ENCODE assay signal across 1 cellular context in the genomic region with DNA sequence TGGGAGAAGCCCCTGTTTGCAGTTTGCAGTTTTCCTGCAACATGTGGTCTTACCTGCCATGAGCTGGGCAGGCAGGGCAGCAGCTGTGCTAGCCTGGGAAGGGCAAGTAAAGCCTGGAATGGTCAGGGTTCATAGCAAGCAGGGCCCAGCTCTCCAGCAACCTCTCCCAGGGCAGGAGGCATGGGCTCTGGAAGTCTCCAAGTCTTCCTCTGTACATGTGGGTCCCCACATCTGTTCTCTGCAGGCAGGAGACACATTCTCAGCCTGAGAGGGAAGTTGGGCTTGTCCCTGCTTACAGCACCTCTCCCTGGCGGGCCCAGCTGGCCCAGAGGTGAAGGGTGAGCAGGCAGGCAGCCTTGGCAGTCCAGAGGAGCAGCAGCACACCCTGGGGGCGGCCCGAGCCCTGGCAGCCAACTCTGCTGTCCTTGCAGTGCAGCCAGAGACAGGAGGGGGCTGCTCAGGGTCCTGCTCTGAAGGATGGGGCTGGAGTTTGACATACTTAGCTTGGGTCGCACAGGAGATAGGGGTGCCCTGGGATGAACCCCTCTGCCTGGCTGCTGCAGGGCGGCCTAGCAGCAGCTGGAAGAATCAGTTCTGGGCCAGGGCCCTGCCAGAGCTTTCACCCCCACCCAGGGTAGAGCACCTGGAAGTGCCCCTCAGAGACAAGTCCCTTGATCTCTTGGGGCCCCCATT.
TF ChIP-seq lines count a peak whose summit lies in the region.

No MANE protein-coding gene starts in this region.

TF ChIP-seq in K562, 482 proteins besides CTCF, POLR2A, EP300 and RAD21 (continued from another document and continues in another):
- TF ChIP-seq RBM39 (optimal IDR thresholded peaks at IDR 0.05; ENCODE audit: low read depth, low read length) (no peak), SMAD4 (CRISPR knock-in tag; conservative IDR thresholded peaks at IDR 0.05) (peak; percentile 89), ZNF431 (CRISPR knock-in tag; IDR thresholded peaks at IDR 0.05) (0 out of 2 replicates have a peak, but pooled peaks have one; percentile 41), NEUROD1 (IDR thresholded peaks at IDR 0.05; ENCODE audit: borderline replicate concordance, low read depth, low read length, partially characterized antibody) (no peak), JUN (IDR thresholded peaks at IDR 0.05; ENCODE audit: borderline replicate concordance, low read depth, low read length) (peak; percentile 50; the same call in 1 of the 2 replicates), JUN (CRISPR knock-in tag; IDR thresholded peaks at IDR 0.05; ENCODE audit: borderline replicate concordance) (no peak), NELFE (IDR thresholded peaks at IDR 0.05; ENCODE audit: insufficient read depth, insufficient read length) (no peak), SIRT6 (IDR thresholded peaks at IDR 0.05; ENCODE audit: low read depth, low read length) (no peak), MYC (IDR thresholded peaks at IDR 0.05; ENCODE audit: low read depth, low read length) (peak; percentile 68), MYC (CRISPR knock-in tag; IDR thresholded peaks at IDR 0.05; ENCODE audit: borderline replicate concordance, low read depth) (no peak), TAF1 (IDR thresholded peaks at IDR 0.05; ENCODE audit: control insufficient read depth, extremely low read depth, insufficient read depth, low read length, severe bottlenecking) (no peak), PURB (CRISPR knock-in tag; IDR thresholded peaks at IDR 0.05; ENCODE audit: low read depth) (no peak), ZNF24 (IDR thresholded peaks at IDR 0.05) (no peak), ZNF134 (CRISPR knock-in tag; conservative IDR thresholded peaks at IDR 0.05) (no peak), MTA3 (IDR thresholded peaks at IDR 0.05; ENCODE audit: borderline replicate concordance) (peak; percentile 69; the same call in 1 of the 2 replicates), TEAD4 (IDR thresholded peaks at IDR 0.05; ENCODE audit: low read length) (no peak), TEAD4 (CRISPR knock-in tag; IDR thresholded peaks at IDR 0.05; ENCODE audit: borderline replicate concordance) (no peak), RHOXF2B (CRISPR knock-in tag; conservative IDR thresholded peaks at IDR 0.05) (peak; percentile 19; the same call in 1 of the 2 replicates), MED1 (CRISPR knock-in tag; IDR thresholded peaks at IDR 0.05; ENCODE audit: borderline replicate concordance) (no peak), CXXC5 (CRISPR knock-in tag; IDR thresholded peaks at IDR 0.05) (peak; percentile 66; the same call in 1 of the 2 replicates), SMAD3 (CRISPR knock-in tag; conservative IDR thresholded peaks at IDR 0.05) (0 out of 2 replicates have a peak, but pooled peaks have one; percentile 26), KDM4B (IDR thresholded peaks at IDR 0.05; ENCODE audit: borderline replicate concordance in 2 of 2, low read depth in 1 of 2) (peak in 1 of 2 experiments; percentile 80; a peak in 1 of 4 replicates), MAFG (tag; conservative IDR thresholded peaks at IDR 0.05) (no peak), PTBP1 (IDR thresholded peaks at IDR 0.05; ENCODE audit: low read depth, low read length) (no peak), ZNF282 (CRISPR knock-in tag; IDR thresholded peaks at IDR 0.05) (no peak), BRD4 (IDR thresholded peaks at IDR 0.05) (0 out of 2 replicates have a peak, but pooled peaks have one; percentile 72), GABPB1 (CRISPR knock-in tag; IDR thresholded peaks at IDR 0.05) (0 out of 2 replicates have a peak, but pooled peaks have one; percentile 24), NCOA2 (IDR thresholded peaks at IDR 0.05; ENCODE audit: partially characterized antibody in 2 of 2) (no peak), MTF1 (CRISPR knock-in tag; IDR thresholded peaks at IDR 0.05; ENCODE audit: borderline replicate concordance) (no peak), RBM17 (IDR thresholded peaks at IDR 0.05; ENCODE audit: borderline replicate concordance, low read depth, low read length) (no peak)
- TF ChIP-seq, protein P1, sequence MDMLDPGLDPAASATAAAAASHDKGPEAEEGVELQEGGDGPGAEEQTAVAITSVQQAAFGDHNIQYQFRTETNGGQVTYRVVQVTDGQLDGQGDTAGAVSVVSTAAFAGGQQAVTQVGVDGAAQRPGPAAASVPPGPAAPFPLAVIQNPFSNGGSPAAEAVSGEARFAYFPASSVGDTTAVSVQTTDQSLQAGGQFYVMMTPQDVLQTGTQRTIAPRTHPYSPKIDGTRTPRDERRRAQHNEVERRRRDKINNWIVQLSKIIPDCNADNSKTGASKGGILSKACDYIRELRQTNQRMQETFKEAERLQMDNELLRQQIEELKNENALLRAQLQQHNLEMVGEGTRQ (CRISPR knock-in tag; IDR thresholded peaks at IDR 0.05): no peak
- TF ChIP-seq, protein P2, sequence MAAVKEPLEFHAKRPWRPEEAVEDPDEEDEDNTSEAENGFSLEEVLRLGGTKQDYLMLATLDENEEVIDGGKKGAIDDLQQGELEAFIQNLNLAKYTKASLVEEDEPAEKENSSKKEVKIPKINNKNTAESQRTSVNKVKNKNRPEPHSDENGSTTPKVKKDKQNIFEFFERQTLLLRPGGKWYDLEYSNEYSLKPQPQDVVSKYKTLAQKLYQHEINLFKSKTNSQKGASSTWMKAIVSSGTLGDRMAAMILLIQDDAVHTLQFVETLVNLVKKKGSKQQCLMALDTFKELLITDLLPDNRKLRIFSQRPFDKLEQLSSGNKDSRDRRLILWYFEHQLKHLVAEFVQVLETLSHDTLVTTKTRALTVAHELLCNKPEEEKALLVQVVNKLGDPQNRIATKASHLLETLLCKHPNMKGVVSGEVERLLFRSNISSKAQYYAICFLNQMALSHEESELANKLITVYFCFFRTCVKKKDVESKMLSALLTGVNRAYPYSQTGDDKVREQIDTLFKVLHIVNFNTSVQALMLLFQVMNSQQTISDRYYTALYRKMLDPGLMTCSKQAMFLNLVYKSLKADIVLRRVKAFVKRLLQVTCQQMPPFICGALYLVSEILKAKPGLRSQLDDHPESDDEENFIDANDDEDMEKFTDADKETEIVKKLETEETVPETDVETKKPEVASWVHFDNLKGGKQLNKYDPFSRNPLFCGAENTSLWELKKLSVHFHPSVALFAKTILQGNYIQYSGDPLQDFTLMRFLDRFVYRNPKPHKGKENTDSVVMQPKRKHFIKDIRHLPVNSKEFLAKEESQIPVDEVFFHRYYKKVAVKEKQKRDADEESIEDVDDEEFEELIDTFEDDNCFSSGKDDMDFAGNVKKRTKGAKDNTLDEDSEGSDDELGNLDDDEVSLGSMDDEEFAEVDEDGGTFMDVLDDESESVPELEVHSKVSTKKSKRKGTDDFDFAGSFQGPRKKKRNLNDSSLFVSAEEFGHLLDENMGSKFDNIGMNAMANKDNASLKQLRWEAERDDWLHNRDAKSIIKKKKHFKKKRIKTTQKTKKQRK (IDR thresholded peaks at IDR 0.05; ENCODE audit: borderline replicate concordance, low read depth, low read length): no peak
- TF ChIP-seq, protein P3, sequence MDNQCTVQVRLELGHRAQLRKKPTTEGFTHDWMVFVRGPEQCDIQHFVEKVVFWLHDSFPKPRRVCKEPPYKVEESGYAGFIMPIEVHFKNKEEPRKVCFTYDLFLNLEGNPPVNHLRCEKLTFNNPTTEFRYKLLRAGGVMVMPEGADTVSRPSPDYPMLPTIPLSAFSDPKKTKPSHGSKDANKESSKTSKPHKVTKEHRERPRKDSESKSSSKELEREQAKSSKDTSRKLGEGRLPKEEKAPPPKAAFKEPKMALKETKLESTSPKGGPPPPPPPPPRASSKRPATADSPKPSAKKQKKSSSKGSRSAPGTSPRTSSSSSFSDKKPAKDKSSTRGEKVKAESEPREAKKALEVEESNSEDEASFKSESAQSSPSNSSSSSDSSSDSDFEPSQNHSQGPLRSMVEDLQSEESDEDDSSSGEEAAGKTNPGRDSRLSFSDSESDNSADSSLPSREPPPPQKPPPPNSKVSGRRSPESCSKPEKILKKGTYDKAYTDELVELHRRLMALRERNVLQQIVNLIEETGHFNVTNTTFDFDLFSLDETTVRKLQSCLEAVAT (IDR thresholded peaks at IDR 0.05): 0 out of 4 replicates have a peak, but pooled peaks of 1 of the 2 experiments have one; percentile 48
- TF ChIP-seq, protein P4, sequence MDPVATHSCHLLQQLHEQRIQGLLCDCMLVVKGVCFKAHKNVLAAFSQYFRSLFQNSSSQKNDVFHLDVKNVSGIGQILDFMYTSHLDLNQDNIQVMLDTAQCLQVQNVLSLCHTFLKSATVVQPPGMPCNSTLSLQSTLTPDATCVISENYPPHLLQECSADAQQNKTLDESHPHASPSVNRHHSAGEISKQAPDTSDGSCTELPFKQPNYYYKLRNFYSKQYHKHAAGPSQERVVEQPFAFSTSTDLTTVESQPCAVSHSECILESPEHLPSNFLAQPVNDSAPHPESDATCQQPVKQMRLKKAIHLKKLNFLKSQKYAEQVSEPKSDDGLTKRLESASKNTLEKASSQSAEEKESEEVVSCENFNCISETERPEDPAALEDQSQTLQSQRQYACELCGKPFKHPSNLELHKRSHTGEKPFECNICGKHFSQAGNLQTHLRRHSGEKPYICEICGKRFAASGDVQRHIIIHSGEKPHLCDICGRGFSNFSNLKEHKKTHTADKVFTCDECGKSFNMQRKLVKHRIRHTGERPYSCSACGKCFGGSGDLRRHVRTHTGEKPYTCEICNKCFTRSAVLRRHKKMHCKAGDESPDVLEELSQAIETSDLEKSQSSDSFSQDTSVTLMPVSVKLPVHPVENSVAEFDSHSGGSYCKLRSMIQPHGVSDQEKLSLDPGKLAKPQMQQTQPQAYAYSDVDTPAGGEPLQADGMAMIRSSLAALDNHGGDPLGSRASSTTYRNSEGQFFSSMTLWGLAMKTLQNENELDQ (CRISPR knock-in tag; IDR thresholded peaks at IDR 0.05; ENCODE audit: borderline replicate concordance): no peak
- TF ChIP-seq, protein P5, sequence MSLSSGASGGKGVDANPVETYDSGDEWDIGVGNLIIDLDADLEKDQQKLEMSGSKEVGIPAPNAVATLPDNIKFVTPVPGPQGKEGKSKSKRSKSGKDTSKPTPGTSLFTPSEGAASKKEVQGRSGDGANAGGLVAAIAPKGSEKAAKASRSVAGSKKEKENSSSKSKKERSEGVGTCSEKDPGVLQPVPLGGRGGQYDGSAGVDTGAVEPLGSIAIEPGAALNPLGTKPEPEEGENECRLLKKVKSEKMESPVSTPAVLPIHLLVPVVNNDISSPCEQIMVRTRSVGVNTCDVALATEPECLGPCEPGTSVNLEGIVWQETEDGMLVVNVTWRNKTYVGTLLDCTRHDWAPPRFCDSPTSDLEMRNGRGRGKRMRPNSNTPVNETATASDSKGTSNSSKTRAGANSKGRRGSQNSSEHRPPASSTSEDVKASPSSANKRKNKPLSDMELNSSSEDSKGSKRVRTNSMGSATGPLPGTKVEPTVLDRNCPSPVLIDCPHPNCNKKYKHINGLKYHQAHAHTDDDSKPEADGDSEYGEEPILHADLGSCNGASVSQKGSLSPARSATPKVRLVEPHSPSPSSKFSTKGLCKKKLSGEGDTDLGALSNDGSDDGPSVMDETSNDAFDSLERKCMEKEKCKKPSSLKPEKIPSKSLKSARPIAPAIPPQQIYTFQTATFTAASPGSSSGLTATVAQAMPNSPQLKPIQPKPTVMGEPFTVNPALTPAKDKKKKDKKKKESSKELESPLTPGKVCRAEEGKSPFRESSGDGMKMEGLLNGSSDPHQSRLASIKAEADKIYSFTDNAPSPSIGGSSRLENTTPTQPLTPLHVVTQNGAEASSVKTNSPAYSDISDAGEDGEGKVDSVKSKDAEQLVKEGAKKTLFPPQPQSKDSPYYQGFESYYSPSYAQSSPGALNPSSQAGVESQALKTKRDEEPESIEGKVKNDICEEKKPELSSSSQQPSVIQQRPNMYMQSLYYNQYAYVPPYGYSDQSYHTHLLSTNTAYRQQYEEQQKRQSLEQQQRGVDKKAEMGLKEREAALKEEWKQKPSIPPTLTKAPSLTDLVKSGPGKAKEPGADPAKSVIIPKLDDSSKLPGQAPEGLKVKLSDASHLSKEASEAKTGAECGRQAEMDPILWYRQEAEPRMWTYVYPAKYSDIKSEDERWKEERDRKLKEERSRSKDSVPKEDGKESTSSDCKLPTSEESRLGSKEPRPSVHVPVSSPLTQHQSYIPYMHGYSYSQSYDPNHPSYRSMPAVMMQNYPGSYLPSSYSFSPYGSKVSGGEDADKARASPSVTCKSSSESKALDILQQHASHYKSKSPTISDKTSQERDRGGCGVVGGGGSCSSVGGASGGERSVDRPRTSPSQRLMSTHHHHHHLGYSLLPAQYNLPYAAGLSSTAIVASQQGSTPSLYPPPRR (CRISPR knock-in tag; IDR thresholded peaks at IDR 0.05; ENCODE audit: borderline replicate concordance): no peak
- TF ChIP-seq, protein P6, sequence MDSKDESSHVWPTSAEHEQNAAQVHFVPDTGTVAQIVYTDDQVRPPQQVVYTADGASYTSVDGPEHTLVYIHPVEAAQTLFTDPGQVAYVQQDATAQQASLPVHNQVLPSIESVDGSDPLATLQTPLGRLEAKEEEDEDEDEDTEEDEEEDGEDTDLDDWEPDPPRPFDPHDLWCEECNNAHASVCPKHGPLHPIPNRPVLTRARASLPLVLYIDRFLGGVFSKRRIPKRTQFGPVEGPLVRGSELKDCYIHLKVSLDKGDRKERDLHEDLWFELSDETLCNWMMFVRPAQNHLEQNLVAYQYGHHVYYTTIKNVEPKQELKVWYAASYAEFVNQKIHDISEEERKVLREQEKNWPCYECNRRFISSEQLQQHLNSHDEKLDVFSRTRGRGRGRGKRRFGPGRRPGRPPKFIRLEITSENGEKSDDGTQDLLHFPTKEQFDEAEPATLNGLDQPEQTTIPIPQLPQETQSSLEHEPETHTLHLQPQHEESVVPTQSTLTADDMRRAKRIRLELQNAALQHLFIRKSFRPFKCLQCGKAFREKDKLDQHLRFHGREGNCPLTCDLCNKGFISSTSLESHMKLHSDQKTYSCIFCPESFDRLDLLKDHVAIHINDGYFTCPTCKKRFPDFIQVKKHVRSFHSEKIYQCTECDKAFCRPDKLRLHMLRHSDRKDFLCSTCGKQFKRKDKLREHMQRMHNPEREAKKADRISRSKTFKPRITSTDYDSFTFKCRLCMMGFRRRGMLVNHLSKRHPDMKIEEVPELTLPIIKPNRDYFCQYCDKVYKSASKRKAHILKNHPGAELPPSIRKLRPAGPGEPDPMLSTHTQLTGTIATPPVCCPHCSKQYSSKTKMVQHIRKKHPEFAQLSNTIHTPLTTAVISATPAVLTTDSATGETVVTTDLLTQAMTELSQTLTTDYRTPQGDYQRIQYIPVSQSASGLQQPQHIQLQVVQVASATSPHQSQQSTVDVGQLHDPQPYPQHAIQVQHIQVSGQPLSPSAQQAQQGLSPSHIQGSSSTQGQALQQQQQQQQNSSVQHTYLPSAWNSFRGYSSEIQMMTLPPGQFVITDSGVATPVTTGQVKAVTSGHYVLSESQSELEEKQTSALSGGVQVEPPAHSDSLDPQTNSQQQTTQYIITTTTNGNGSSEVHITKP (IDR thresholded peaks at IDR 0.05; ENCODE audit: partially characterized antibody): peak; percentile 34
